8 cellular contexts compared by ENCODE assay signal in the genomic region with DNA sequence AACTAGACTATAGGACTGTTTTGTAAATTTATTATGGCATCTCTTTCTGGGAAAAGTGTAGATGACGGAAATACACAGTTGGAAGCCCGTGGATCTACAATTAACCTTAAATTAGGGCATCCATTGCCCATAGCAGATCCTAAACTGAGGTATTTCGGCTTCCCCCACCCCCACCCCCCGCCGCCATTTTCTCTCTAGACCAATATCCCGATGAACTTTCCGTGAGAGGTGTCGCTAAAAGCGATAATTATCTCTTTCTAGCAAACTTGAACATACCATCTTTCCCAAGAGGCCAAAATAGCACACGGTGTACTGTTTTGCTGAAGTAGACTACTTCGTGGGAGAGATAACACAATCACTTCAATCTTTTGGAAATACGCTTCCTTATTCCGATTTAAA. TPM values are rescaled to one million over a fixed set of nuclear protein-coding genes. Genes with fewer than 3 reads are reported as not detected.
DNase-seq lines count a peak whose midpoint lies in the region; ATAC-seq, FAIRE-seq and TF ChIP-seq lines count a peak whose summit lies in the region.

No MANE protein-coding gene starts in this region.

- H3K27me3 Mint-ChIP-seq in Calu3 (ENCODE audit: unreplicated experiment) = no peaks in the 10 kb centered on the region
- peaks cover 0 to 7% (median 0%) of the 10 kb centered on the region in 5 donors for H3K27me3 Mint-ChIP-seq in naive thymus-derived CD4-positive, alpha-beta T cell

- H3K4me3 ChIP-seq in MG63 (peak overlapping the region; percentile 77), colonic mucosa (peak overlapping the region; percentile 83)
- H3K4me3 ChIP-seq in naive thymus-derived CD4-positive, alpha-beta T cell (ENCODE audit: low read length) = peak overlapping the region; percentile 74

- CTCF ChIA-PET in Calu3 (lab: Charles Lee) = interaction anchor here (0.6 to 1.4 kb wide), 2 partner anchors 28 to 119 kb away, joined by 5 to 14 read pairs; a partner anchor contains a TSS
- CTCF ChIA-PET in naive thymus-derived CD4-positive, alpha-beta T cell (lab: Charles Lee) = interaction anchor here (1.1 to 2.6 kb wide), 2 partner anchors 28 to 125 kb away, joined by 5 to 22 read pairs; a partner anchor contains a TSS

- intact Hi-C loops in Calu3 (cut with micrococcal nuclease; ENCODE audit: unreplicated experiment) = no loop called here
- intact Hi-C loops in colonic mucosa (cut with DNase I) = no loop called here
- intact Hi-C loops in naive thymus-derived CD4-positive, alpha-beta T cell (cut with micrococcal nuclease) = loop anchor here in 1 of 2 donors (10.0 kb wide), 1 partner anchor 448 kb away; no protein-coding TSS in a partner anchor
- intact Hi-C loops in left colon (cut with DNase I, micrococcal nuclease) = no loop called here

- ATAC-seq in naive thymus-derived CD4-positive, alpha-beta T cell = no peak
- ATAC-seq in left colon = no peak

- H3K4me1 ChIP-seq in colonic mucosa = no peaks in the 10 kb centered on the region
- H3K4me1 ChIP-seq in naive thymus-derived CD4-positive, alpha-beta T cell (ENCODE audit: control insufficient read depth in 2 of 2, insufficient read depth in 2 of 2, low read length in 2 of 2) = no peaks in the 10 kb centered on the region

- peak overlapping the region; percentile 54 for H3K27ac Mint-ChIP-seq in Calu3 (ENCODE audit: unreplicated experiment)
- H3K27ac Mint-ChIP-seq in naive thymus-derived CD4-positive, alpha-beta T cell = peak overlapping the region; percentile 88 to 96 (median 94)

- H3K27me3 ChIP-seq in MG63 (no peaks in the 10 kb centered on the region), colonic mucosa (no peaks in the 10 kb centered on the region)
- H3K27me3 ChIP-seq in naive thymus-derived CD4-positive, alpha-beta T cell (ENCODE audit: control insufficient read depth in 2 of 2, insufficient read depth in 2 of 2, low read length in 2 of 2) = no peaks in the 10 kb centered on the region

- no peak for TF ChIP-seq POLR2A in GM12891 (IDR thresholded peaks at IDR 0.05; ENCODE audit: low read depth, low read length)

- H3K36me3 ChIP-seq in MG63 (no peaks in the 10 kb centered on the region), colonic mucosa (no peaks in the 10 kb centered on the region)
- H3K36me3 ChIP-seq in naive thymus-derived CD4-positive, alpha-beta T cell (ENCODE audit: control insufficient read depth in 2 of 3, insufficient read depth in 3 of 3, low read length in 3 of 3) = peaks cover 0 to 4% (median 0%) of the 10 kb centered on the region in 3 experiments

- H3K9me3 ChIP-seq in MG63 (no peaks in the 10 kb centered on the region), colonic mucosa (no peaks in the 10 kb centered on the region)
- H3K9me3 ChIP-seq in naive thymus-derived CD4-positive, alpha-beta T cell (ENCODE audit: control insufficient read depth in 2 of 3, low read length in 3 of 3) = no peaks in the 10 kb centered on the region

- H3K36me3 Mint-ChIP-seq in Calu3 (ENCODE audit: insufficient read depth, unreplicated experiment) = peaks cover 13% of the 10 kb centered on the region
- peaks cover 0 to 8% (median 3%) of the 10 kb centered on the region in 5 donors for H3K36me3 Mint-ChIP-seq in naive thymus-derived CD4-positive, alpha-beta T cell

- H3K27ac ChIP-seq in colonic mucosa = no peak overlapping the region
- peak overlapping the region; percentile 96 for H3K27ac ChIP-seq in naive thymus-derived CD4-positive, alpha-beta T cell (ENCODE audit: low read depth, low read length)

- POLR2A ChIA-PET in naive thymus-derived CD4-positive, alpha-beta T cell (lab: Charles Lee) = interaction anchor here (0.9 to 4.4 kb wide), 8 partner anchors 8 to 243 kb away, joined by 3 to 56 read pairs (median 8); a partner anchor contains a TSS

- H3K9me3 Mint-ChIP-seq in Calu3 (ENCODE audit: low read depth, unreplicated experiment) = no peaks in the 10 kb centered on the region
- peaks cover 0 to 2% (median 0%) of the 10 kb centered on the region in 11 donors for H3K9me3 Mint-ChIP-seq in naive thymus-derived CD4-positive, alpha-beta T cell

- TF ChIP-seq CTCF in Calu3 (IDR thresholded peaks at IDR 0.05; ENCODE audit: unreplicated experiment) (no peak), colonic mucosa (IDR thresholded peaks at IDR 0.05) (no peak)

- H3K9ac ChIP-seq in colonic mucosa (ENCODE audit: low read depth in 2 of 2, low read length in 2 of 2) = peak overlapping the region in 1 of 2 donors; percentile 90

- BruUV-seq in Calu3 (replicated peaks; lab: Mats Ljungman, UMichigan) = no TSS peak

- DNase-seq in Calu3 (no peak), MG63 (no peak), colonic mucosa (no peak), GM12891 (ENCODE audit: insufficient read length, low spot score) (no peak), activated gamma-delta T cell treated with Interleukin-2 at 50 U/mL for 16 hours (no peak), left colon (no peak)
- DNase-seq in naive thymus-derived CD4-positive, alpha-beta T cell = no peak
- DNase-seq in activated CD4-positive, CD25-positive, alpha-beta regulatory T cell (lab: John Stamatoyannopoulos, UW) = no peak

- FAIRE-seq in GM12891 (lab: Jason Lieb, UNC) = no peak

- peak overlapping the region; percentile 62 for H3K4me3 Mint-ChIP-seq in Calu3 (ENCODE audit: low read depth, unreplicated experiment)
- peak overlapping the region; percentile 81 to 91 (median 88) for H3K4me3 Mint-ChIP-seq in naive thymus-derived CD4-positive, alpha-beta T cell

- peaks cover 3% of the 10 kb centered on the region for H3K4me1 Mint-ChIP-seq in Calu3 (ENCODE audit: low read depth, unreplicated experiment)
- peaks cover 5 to 24% (median 14%) of the 10 kb centered on the region in 7 donors for H3K4me1 Mint-ChIP-seq in naive thymus-derived CD4-positive, alpha-beta T cell

TF ChIP-seq in GM12891, 5 proteins besides CTCF, POLR2A, EP300 and RAD21:
- no peak for TF ChIP-seq POLR2AphosphoS5 (IDR thresholded peaks at IDR 0.05; ENCODE audit: low read depth, low read length)
- no peak for TF ChIP-seq PAX5 (IDR thresholded peaks at IDR 0.05; ENCODE audit: insufficient read depth, low read length, severe bottlenecking)
- TF ChIP-seq SPI1 (IDR thresholded peaks at IDR 0.05; ENCODE audit: low read depth, low read length) = no peak
- TF ChIP-seq POU2F2 (IDR thresholded peaks at IDR 0.05; ENCODE audit: low read depth, low read length) = no peak
- TF ChIP-seq TAF1 (IDR thresholded peaks at IDR 0.05; ENCODE audit: low read depth, low read length) = no peak

RNA-seq across cellular contexts. Expression of a gene that starts 0.6 kb away (rescaled TPM):
- 4.0 and 4.7 TPM in 2 replicates for total RNA-seq in Calu3 (2022)
- total RNA-seq in MG63 (2014; rRNA removed; shearing (Covaris generic); ENCODE audit: low replicate concordance) = 8.0 and 8.5 TPM in 2 replicates
- 1 to 10 TPM; 4.0 to 5.2 TPM for total RNA-seq in colonic mucosa
- 10 to 100 TPM in 3 of 5 experiments, 1 to 10 TPM in 2; 9.4 to 20.9 (median 10.5) TPM for total RNA-seq in naive thymus-derived CD4-positive, alpha-beta T cell
- 1 to 10 TPM; 2.1 TPM for polyA plus RNA-seq in naive thymus-derived CD4-positive, alpha-beta T cell
- polyA plus RNA-seq in GM12891 (2012; ENCODE audit: low read depth, missing spikeins) = 4.4 TPM
- total RNA-seq in left colon = 1 to 10 TPM; 2.9 to 3.7 TPM

RNA-seq across cellular contexts. Expression of a gene that starts 28.4 kb away (rescaled TPM):
- total RNA-seq in Calu3 (2022) (255 and 277 TPM in 2 replicates), colonic mucosa (100 to 1,000 TPM; 166 to 180 TPM), left colon (100 to 1,000 TPM; 136 to 137 TPM)
- total RNA-seq in MG63 (2014; rRNA removed; shearing (Covaris generic); ENCODE audit: low replicate concordance) = 239 and 291 TPM in 2 replicates
- 100 to 1,000 TPM; 174 to 270 (median 226) TPM for total RNA-seq in naive thymus-derived CD4-positive, alpha-beta T cell
- 100 to 1,000 TPM; 125 to 126 TPM for polyA plus RNA-seq in naive thymus-derived CD4-positive, alpha-beta T cell
- 123 TPM for polyA plus RNA-seq in GM12891 (2012; ENCODE audit: low read depth, missing spikeins)
